Comparison of ENCODE assay signal across 8 cellular contexts in the genomic region with DNA sequence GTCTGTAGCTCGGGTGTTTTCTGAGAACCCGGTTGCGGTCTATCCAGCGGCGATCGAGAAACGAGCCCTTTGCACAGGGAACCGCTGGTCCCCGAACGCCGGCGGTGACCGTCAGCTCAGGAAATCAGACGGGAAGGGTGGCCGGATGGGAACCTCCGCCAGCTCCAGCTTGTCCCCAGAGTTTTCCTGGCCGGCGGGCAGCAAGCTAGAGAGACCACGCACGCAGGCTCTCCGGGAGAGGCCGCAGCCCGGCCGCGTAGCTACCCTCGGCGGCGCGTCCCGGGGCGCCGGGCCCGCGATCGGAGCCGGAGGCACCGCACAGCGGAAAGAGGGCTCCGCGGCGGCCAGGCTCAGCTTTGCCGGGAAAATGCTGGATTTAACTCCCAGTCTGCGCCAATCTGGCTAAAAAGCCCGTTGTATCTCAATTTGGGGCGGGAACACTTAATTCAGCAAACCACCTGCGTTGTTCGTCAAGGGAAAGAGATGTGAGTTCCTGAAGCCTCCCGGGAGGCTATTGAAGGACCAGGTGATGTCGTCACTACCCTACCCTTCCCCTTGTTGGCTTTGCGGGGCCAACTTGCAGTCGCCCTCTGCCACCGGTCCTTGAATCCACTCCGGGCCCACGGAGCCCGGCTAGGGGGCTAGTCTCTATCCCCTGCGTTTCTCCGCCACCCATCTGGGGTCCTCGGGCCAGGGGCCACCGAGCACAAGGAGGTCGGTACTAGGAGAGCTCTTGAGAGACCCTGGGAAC. TPM values are rescaled to one million over a fixed set of nuclear protein-coding genes. Genes with fewer than 3 reads are reported as not detected.
DNase-seq lines count a peak whose midpoint lies in the region; TF ChIP-seq lines count a peak whose summit lies in the region.

No MANE protein-coding gene starts in this region.

- DNase-seq in activated T-cell treated with anti-CD3 and anti-CD28 coated beads, Interleukin-2, amount 50 U/mL, for 1 hour = peak; percentile 39
- DNase-seq in activated T-cell treated with anti-CD3 and anti-CD28 coated beads for 4 hours (no peak), epithelial cell of proximal tubule (ENCODE audit: low read depth) (no peak), midbrain (lab: John Stamatoyannopoulos, UW) (peak; percentile 48), thyroid gland (peak; percentile 29 to 32), NCI-H524 treated with DMSO at 0.1 percent for 48 hours (lab: John Stamatoyannopoulos, UW) (no peak), SHP77 treated with DMSO at 0.1 percent for 48 hours (lab: John Stamatoyannopoulos, UW) (no peak)
- peak; percentile 40 for DNase-seq in activated CD4-positive, CD25-positive, alpha-beta regulatory T cell treated with anti-CD3 and anti-CD28 coated beads, Interleukin-2, amount 50 U/mL, for 72 hours

- intact Hi-C loops in thyroid gland (cut with DNase I) = loop anchor here (10.0 kb wide), 1 partner anchor 373 kb away; no protein-coding TSS in a partner anchor

- no peak for TF ChIP-seq POLR2A in thyroid gland (IDR thresholded peaks at IDR 0.05)

- no peaks in the 10 kb centered on the region for H3K36me3 ChIP-seq in thyroid gland

- H3K27me3 ChIP-seq in thyroid gland = no peaks in the 10 kb centered on the region

- peak overlapping the region; percentile 59 for H3K4me3 ChIP-seq in epithelial cell of proximal tubule (ENCODE audit: low read depth, low read length)
- H3K4me3 ChIP-seq in thyroid gland (replicated peaks in 1 of 3) = peak overlapping the region in 2 of 3 donors; percentile 9 to 41

- H3K9me3 ChIP-seq in thyroid gland = no peaks in the 10 kb centered on the region

- TF ChIP-seq CTCF in epithelial cell of proximal tubule (conservative IDR thresholded peaks at IDR 0.05; ENCODE audit: low read depth, low read length) (no peak), thyroid gland (IDR thresholded peaks at IDR 0.05) (no peak)

- peaks cover 14 to 18% of the 10 kb centered on the region in 2 donors for H3K4me1 ChIP-seq in thyroid gland

- 7 to 12% methylated on average over 19 to 42 of the region's 60 CpGs for WGBS in thyroid gland, 2 donors

- H3K27ac ChIP-seq in thyroid gland = peak overlapping the region; percentile 0 to 67 (median 55)

RNA-seq across cellular contexts. Expression of a gene that starts 0.9 kb away (rescaled TPM):
- total RNA-seq in epithelial cell of proximal tubule = 1.1 TPM in 1 of 2 replicates, not detected in the other
- 1 to 10 TPM in 2 of 4 donors, under 1 TPM in 1, not detected in 1; 0.44 to 6.3 (median 3.4) TPM for total RNA-seq in thyroid gland

RNA-seq across cellular contexts. Expression of a gene that starts 43.6 kb away (rescaled TPM):
- total RNA-seq in epithelial cell of proximal tubule = 16.5 and 40.8 TPM in 2 replicates
- 10 to 100 TPM; 29.1 to 45.8 (median 33.9) TPM for total RNA-seq in thyroid gland

Comparison
In these comparisons a context has a peak if more than half of its experiments do, and no peak if none do; other contexts are left out.
1. DNase-seq: peak in activated T-cell treated with anti-CD3 and anti-CD28 coated beads, Interleukin-2, amount 50 U/mL, for 1 hour (single experiment), activated CD4-positive, CD25-positive, alpha-beta regulatory T cell treated with anti-CD3 and anti-CD28 coated beads, Interleukin-2, amount 50 U/mL, for 72 hours (single experiment), midbrain (single experiment) and thyroid gland (2 of 2); none in activated T-cell treated with anti-CD3 and anti-CD28 coated beads for 4 hours (single experiment), epithelial cell of proximal tubule (single experiment), NCI-H524 treated with DMSO at 0.1 percent for 48 hours (single experiment) and SHP77 treated with DMSO at 0.1 percent for 48 hours (single experiment).